In the genomic region with DNA sequence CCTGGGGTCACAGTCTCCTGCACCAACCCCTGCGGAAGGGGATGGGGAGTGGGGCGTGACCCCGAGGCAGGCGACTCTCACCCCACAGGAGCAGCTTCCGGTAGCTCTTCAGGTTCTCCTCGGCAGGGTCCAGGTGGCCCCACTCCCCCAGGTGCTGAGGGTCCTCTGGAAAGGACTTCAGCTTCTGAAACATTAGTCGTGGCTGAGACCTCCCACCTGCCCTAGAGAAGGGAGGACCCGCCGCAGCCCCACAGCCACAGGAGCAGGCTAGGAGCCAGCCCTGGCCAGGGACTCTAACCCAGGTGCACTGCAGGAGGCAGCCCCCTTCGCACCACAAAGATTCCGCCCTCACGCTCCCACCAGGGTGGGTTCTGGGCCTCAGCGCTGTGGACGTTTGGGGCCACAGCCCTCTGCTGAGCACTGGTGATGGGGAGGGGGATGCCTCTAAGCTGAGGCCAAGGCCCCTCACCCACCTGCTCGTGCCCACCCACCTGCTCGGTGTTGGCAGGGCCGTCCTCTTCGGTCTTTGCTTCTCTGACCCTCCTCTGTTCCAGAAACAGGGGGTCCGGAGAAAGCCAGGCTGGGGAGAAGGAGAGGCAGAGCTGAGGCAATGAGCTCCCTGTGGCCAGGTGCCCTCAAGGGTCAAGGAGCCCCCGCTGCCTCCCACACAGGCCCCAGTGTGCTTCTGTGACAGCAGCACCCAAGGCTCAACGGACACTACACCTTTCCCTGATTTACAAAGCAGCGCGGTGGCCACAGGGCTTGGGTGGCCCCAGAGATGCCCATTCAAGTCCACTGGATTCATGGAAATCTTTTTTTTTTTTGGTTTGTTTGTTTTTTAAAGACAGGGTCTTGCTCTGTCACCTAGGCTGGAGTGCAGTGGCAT, we compare ENCODE assay signal across 27 cellular contexts. TPM values are rescaled to one million over a fixed set of nuclear protein-coding genes. Genes with fewer than 3 reads are reported as not detected.
"Had no signal": no experiment of that assay in that cellular context is flagged by ENCODE, and none has a peak within 500 bp of the region (broad histone marks: within the 10 kb centered on the region; RNA-seq: fewer than 3 reads in every experiment).

No MANE protein-coding gene starts in this region.

- H3K9me3 ChIP-seq: testis, thyroid gland had no signal

- H3K4me3 ChIP-seq: heart right ventricle, hepatocyte, lung, ovary, sigmoid colon, spleen, testis, thyroid gland, transverse colon, uterus had no signal

- H3K27ac ChIP-seq: heart right ventricle, hepatocyte, neutrophil, ovary, sigmoid colon, spleen, testis, thyroid gland, transverse colon, uterus had no signal

- H2AFZ ChIP-seq: hepatocyte had no signal

- H3K36me3 ChIP-seq: neutrophil, uterus had no signal

- DNase-seq: heart right ventricle; islet precursor cell; left cardiac atrium; left ventricle myocardium superior; naive thymus-derived CD8-positive, alpha-beta T cell; occipital lobe; ovary; right cardiac atrium; sigmoid colon; small intestine; spleen; stimulated activated CD4-positive, alpha-beta T cell treated with anti-CD3 and anti-CD28 coated beads, Interleukin-4, amount 100 ng/mL, for 24 hours; stimulated activated naive CD4-positive, alpha-beta T cell treated with Interleukin-2 at 50 U/mL for 16 hours; stimulated activated naive CD8-positive, alpha-beta T cell treated with anti-CD3 and anti-CD28 coated beads, Interleukin-15, amount 100 ng/mL, for 72 hours; testis; thyroid gland; transverse colon; uterus had no signal

- ATAC-seq: left cardiac atrium; left lobe of liver; left ventricle myocardium superior; naive thymus-derived CD8-positive, alpha-beta T cell; right cardiac atrium; stimulated activated effector memory CD8-positive, alpha-beta T cell treated with anti-CD3 and anti-CD28 coated beads, Interleukin-12 subunit alpha, Interleukin-12 subunit beta, amount 100 ng/mL, for 72 hours; stimulated activated naive CD8-positive, alpha-beta T cell treated with anti-CD3 and anti-CD28 coated beads, Interleukin-15, amount 100 ng/mL, for 72 hours had no signal

- H3K4me1 ChIP-seq: heart right ventricle, sigmoid colon, spleen, testis, thyroid gland, transverse colon, uterus had no signal

- H3K27me3 ChIP-seq: heart right ventricle, hepatocyte, neutrophil, ovary, sigmoid colon, spleen, testis, thyroid gland, transverse colon, uterus had no signal

- H3K4me2 ChIP-seq: hepatocyte had no signal

RNA-seq across cellular contexts. Expression of a gene that starts 53.2 kb away (rescaled TPM):
- total RNA-seq: kidney epithelial cell; left lobe of liver; left ventricle myocardium superior; mesenteric fat pad; naive thymus-derived CD8-positive, alpha-beta T cell; pulmonary artery endothelial cell; renal cortical epithelial cell; sigmoid colon; spleen; transverse colon; uterus had no signal
- polyA plus RNA-seq: naive thymus-derived CD8-positive, alpha-beta T cell had no signal
